26 cellular contexts compared by ENCODE assay signal in genomic region chr2:223562078-223562477, GRCh38. TPM values are rescaled to one million over a fixed set of nuclear protein-coding genes. Genes with fewer than 3 reads are reported as not detected.
"Had no signal": no experiment of that assay in that cellular context is flagged by ENCODE, and none has a peak within 500 bp of the region (broad histone marks: within the 10 kb centered on the region; RNA-seq: fewer than 3 reads in every experiment).

No MANE protein-coding gene starts in this region.

- H3K27ac Mint-ChIP-seq: activated CD8-positive, alpha-beta T cell treated with anti-CD3 and anti-CD28 coated beads, Interleukin-2, amount 10 ng/mL, durations not matched to agents 7 days and 5 days; activated naive CD4-positive, alpha-beta T cell treated with anti-CD3 and anti-CD28 coated beads, Interleukin-2, amount 50 U/mL, for 24 hours; T-helper 17 cell; WTC11 had no signal

- H3K9me3 ChIP-seq: ascending aorta, body of pancreas had no signal

- H3K4me3 ChIP-seq: ascending aorta, body of pancreas had no signal

- ATAC-seq: activated CD8-positive, alpha-beta T cell treated with anti-CD3 and anti-CD28 coated beads, Interleukin-2, amount 10 ng/mL, durations not matched to agents 7 days and 5 days; body of pancreas; T-helper 17 cell; WTC11 had no signal

- H3K36me3 Mint-ChIP-seq: activated naive CD4-positive, alpha-beta T cell treated with anti-CD3 and anti-CD28 coated beads, Interleukin-2, amount 50 U/mL, for 24 hours; WTC11 had no signal

- H3K36me3 ChIP-seq: ascending aorta had no signal

- H3K4me3 Mint-ChIP-seq: activated CD8-positive, alpha-beta T cell treated with anti-CD3 and anti-CD28 coated beads, Interleukin-2, amount 10 ng/mL, durations not matched to agents 7 days and 5 days; activated naive CD4-positive, alpha-beta T cell treated with anti-CD3 and anti-CD28 coated beads, Interleukin-2, amount 50 U/mL, for 24 hours; T-helper 17 cell; WTC11 had no signal

- H3K4me2 ChIP-seq: KMS-11 had no signal

- H3K27me3 ChIP-seq: ascending aorta, body of pancreas had no signal

- H3K4me1 Mint-ChIP-seq: activated naive CD4-positive, alpha-beta T cell treated with anti-CD3 and anti-CD28 coated beads, Interleukin-2, amount 50 U/mL, for 24 hours had no signal

- DNase-seq: activated CD4-positive, alpha-beta T cell treated with anti-CD3 and anti-CD28 coated beads for 48 hours; activated CD4-positive, alpha-beta T cell treated with anti-CD3 and anti-CD28 coated beads, Interleukin-2, amount 50 U/mL, for 4 hours; activated CD4-positive, CD25-positive, alpha-beta regulatory T cell treated with anti-CD3 and anti-CD28 coated beads, Interleukin-2, amount 50 U/mL, for 72 hours; activated CD8-positive, alpha-beta memory T cell treated with anti-CD3 and anti-CD28 coated beads, Interleukin-2, amount 50 U/mL, for 48 hours; activated CD8-positive, alpha-beta T cell treated with anti-CD3 and anti-CD28 coated beads, Interleukin-2, amount 10 ng/mL, durations not matched to agents 7 days and 5 days; activated naive CD4-positive, alpha-beta T cell; activated T-cell treated with anti-CD3 and anti-CD28 coated beads, Interleukin-2, amount 50 U/mL, for 1 hour; body of pancreas; central memory CD4-positive, alpha-beta T cell; MM.1S; NCI-H1105; NCI-H1436; NCI-H1694 treated with DMSO at 0.1 percent for 48 hours; NCI-H2029 treated with DMSO at 0.1 percent for 48 hours; NCI-H345; NCI-H510A; NCI-H526 treated with DMSO at 0.1 percent for 48 hours; NK-92 treated with Interleukin-12 subunit alpha and Interleukin-12 subunit beta, amount 100 ng/mL, for 24 hours; OCI-M1; SIG-M5; T-helper 17 cell; T-helper 9 cell had no signal

- H3K9ac ChIP-seq: KMS-11 had no signal

- H3K4me1 ChIP-seq: ascending aorta, body of pancreas had no signal

- H3K9me3 Mint-ChIP-seq: WTC11 had no signal

- H3K27ac ChIP-seq: ascending aorta, body of pancreas, KMS-11 had no signal

RNA-seq across cellular contexts. Expression of gene SCG2, which starts 40.1 kb away (rescaled TPM):
- total RNA-seq: activated CD8-positive, alpha-beta T cell treated with anti-CD3 and anti-CD28 coated beads, Interleukin-2, amount 10 ng/mL, durations not matched to agents 7 days and 5 days; T-helper 17 cell had no signal
